37 cellular contexts compared by ENCODE assay signal in the genomic region with DNA sequence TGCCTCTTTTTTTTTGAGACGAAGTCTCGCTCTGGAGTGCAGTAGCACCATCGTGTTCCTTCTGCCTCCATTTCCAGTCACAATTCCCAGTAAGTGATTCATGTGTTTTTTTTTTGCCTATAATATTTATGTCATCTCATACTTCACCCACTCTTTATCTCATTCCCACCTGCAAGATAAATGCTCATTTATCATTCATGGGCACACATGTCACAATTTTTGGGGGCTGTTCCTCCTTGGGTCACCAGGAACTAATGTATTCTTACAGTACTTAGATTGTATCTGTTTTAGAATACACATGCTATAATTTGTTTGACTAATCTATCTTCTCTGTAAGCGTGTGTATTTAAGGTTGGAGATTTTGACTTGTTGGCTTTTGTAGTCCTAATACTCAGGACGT.
"Had no signal": no experiment of that assay in that cellular context is flagged by ENCODE, and none has a peak within 500 bp of the region (broad histone marks: within the 10 kb centered on the region; RNA-seq: fewer than 3 reads in every experiment).

No MANE protein-coding gene starts in this region.

- H3K36me3 ChIP-seq: ascending aorta, cardiac muscle cell had no signal

- H3K27ac Mint-ChIP-seq: activated CD4-positive, alpha-beta memory T cell treated with anti-CD3 and anti-CD28 coated beads for 36 hours; activated CD4-positive, alpha-beta T cell treated with anti-CD3 and anti-CD28 coated beads, Interleukin-2, amount 10 ng/mL, durations not matched to agents 24 days and 14 days; activated CD8-positive, alpha-beta T cell treated with anti-CD3 and anti-CD28 coated beads for 36 hours; activated naive CD4-positive, alpha-beta T cell treated with anti-CD3 and anti-CD28 coated beads for 36 hours; activated naive CD4-positive, alpha-beta T cell treated with anti-CD3 and anti-CD28 coated beads, Interleukin-2, amount 50 U/mL, for 72 hours; activated naive CD8-positive, alpha-beta T cell treated with anti-CD3 and anti-CD28 coated beads for 36 hours; activated T-cell treated with anti-CD3 and anti-CD28 coated beads, Interleukin-2, amount 50 U/mL, for 72 hours; activated T-helper 1 cell treated with anti-CD3 and anti-CD28 coated beads, Interleukin-12 subunit alpha, Interleukin-12 subunit beta, Interleukin-2, Interleukin-4 antibody, amounts not matched to agents 30 ng/mL and 10 ng/mL and 1 ng/mL, durations not matched to agents 14 hours and 24 hours and 36 hours; activated T-helper 17 cell treated with anti-CD3 and anti-CD28 coated beads, Interleukin-2, amount 50 U/mL, for 72 hours; brain; T-helper 1 cell treated with Interleukin-12 subunit alpha and Interleukin-12 subunit beta and Interleukin-4 antibody, amounts not matched to agents 30 μg/mL and 1 μg/mL, for 36 hours; T-helper 2 cell treated with Interferon-gamma antibody and Interleukin-4, amounts not matched to agents 5 μg/mL and 100 μg/mL, for 36 hours had no signal

- H3K27me3 ChIP-seq: ascending aorta, cardiac muscle cell had no signal

- H3K27me3 Mint-ChIP-seq: activated CD4-positive, alpha-beta memory T cell treated with anti-CD3 and anti-CD28 coated beads for 36 hours; activated CD8-positive, alpha-beta T cell treated with anti-CD3 and anti-CD28 coated beads for 36 hours; activated naive CD8-positive, alpha-beta T cell treated with anti-CD3 and anti-CD28 coated beads for 36 hours; activated T-helper 17 cell treated with anti-CD3 and anti-CD28 coated beads, Interleukin-2, amount 50 U/mL, for 72 hours; brain; central memory CD8-positive, alpha-beta T cell had no signal

- H3K27ac ChIP-seq: ascending aorta, cardiac muscle cell, VCaP had no signal

- FAIRE-seq: bronchial epithelial cell had no signal

- H3K9me3 Mint-ChIP-seq: activated CD4-positive, alpha-beta memory T cell treated with anti-CD3 and anti-CD28 coated beads for 36 hours; activated CD4-positive, alpha-beta T cell treated with anti-CD3 and anti-CD28 coated beads, Interleukin-2, amount 10 ng/mL, durations not matched to agents 24 days and 14 days; activated CD8-positive, alpha-beta T cell treated with anti-CD3 and anti-CD28 coated beads for 36 hours; activated naive CD4-positive, alpha-beta T cell treated with anti-CD3 and anti-CD28 coated beads for 36 hours; activated naive CD4-positive, alpha-beta T cell treated with anti-CD3 and anti-CD28 coated beads, Interleukin-2, amount 50 U/mL, for 72 hours; activated naive CD8-positive, alpha-beta T cell treated with anti-CD3 and anti-CD28 coated beads for 36 hours; activated T-cell treated with anti-CD3 and anti-CD28 coated beads, Interleukin-2, amount 50 U/mL, for 4 hours; activated T-cell treated with anti-CD3 and anti-CD28 coated beads, Interleukin-2, amount 50 U/mL, for 72 hours; activated T-helper 1 cell treated with anti-CD3 and anti-CD28 coated beads, Interleukin-12 subunit alpha, Interleukin-12 subunit beta, Interleukin-2, Interleukin-4 antibody, amounts not matched to agents 30 ng/mL and 10 ng/mL and 1 ng/mL, durations not matched to agents 14 hours and 24 hours and 36 hours; activated T-helper 17 cell treated with anti-CD3 and anti-CD28 coated beads, Interleukin-2, amount 50 U/mL, for 72 hours; brain; central memory CD8-positive, alpha-beta T cell; T-helper 1 cell treated with Interleukin-12 subunit alpha and Interleukin-12 subunit beta and Interleukin-4 antibody, amounts not matched to agents 30 μg/mL and 1 μg/mL, for 36 hours; T-helper 2 cell treated with Interferon-gamma antibody and Interleukin-4, amounts not matched to agents 5 μg/mL and 100 μg/mL, for 36 hours had no signal

- H3K4me3 ChIP-seq: ascending aorta, cardiac muscle cell had no signal

- ATAC-seq: activated CD4-positive, CD25-positive, alpha-beta regulatory T cell treated with anti-CD3 and anti-CD28 coated beads, Interleukin-2, amount 50 U/mL, for 24 hours; activated CD8-positive, alpha-beta T cell treated with anti-CD3 and anti-CD28 coated beads for 36 hours; activated naive CD4-positive, alpha-beta T cell treated with anti-CD3 and anti-CD28 coated beads, Interleukin-2, amount 50 U/mL, for 72 hours; activated T-cell treated with anti-CD3 and anti-CD28 coated beads, Interleukin-2, amount 50 U/mL, for 4 hours; activated T-cell treated with anti-CD3 and anti-CD28 coated beads, Interleukin-2, amount 50 U/mL, for 72 hours; activated T-helper 17 cell treated with anti-CD3 and anti-CD28 coated beads, Interleukin-2, amount 50 U/mL, for 72 hours had no signal

- H3K4me3 Mint-ChIP-seq: activated CD4-positive, alpha-beta memory T cell treated with anti-CD3 and anti-CD28 coated beads for 36 hours; activated CD4-positive, alpha-beta T cell treated with anti-CD3 and anti-CD28 coated beads, Interleukin-2, amount 10 ng/mL, durations not matched to agents 24 days and 14 days; activated CD8-positive, alpha-beta T cell treated with anti-CD3 and anti-CD28 coated beads for 36 hours; activated naive CD4-positive, alpha-beta T cell treated with anti-CD3 and anti-CD28 coated beads for 36 hours; activated naive CD8-positive, alpha-beta T cell treated with anti-CD3 and anti-CD28 coated beads for 36 hours; activated T-cell treated with anti-CD3 and anti-CD28 coated beads, Interleukin-2, amount 50 U/mL, for 4 hours; activated T-cell treated with anti-CD3 and anti-CD28 coated beads, Interleukin-2, amount 50 U/mL, for 72 hours; activated T-helper 1 cell treated with anti-CD3 and anti-CD28 coated beads, Interleukin-12 subunit alpha, Interleukin-12 subunit beta, Interleukin-2, Interleukin-4 antibody, amounts not matched to agents 30 ng/mL and 10 ng/mL and 1 ng/mL, durations not matched to agents 14 hours and 24 hours and 36 hours; activated T-helper 17 cell treated with anti-CD3 and anti-CD28 coated beads, Interleukin-2, amount 50 U/mL, for 72 hours; brain; central memory CD8-positive, alpha-beta T cell; T-helper 1 cell treated with Interleukin-12 subunit alpha and Interleukin-12 subunit beta and Interleukin-4 antibody, amounts not matched to agents 30 μg/mL and 1 μg/mL, for 36 hours; T-helper 2 cell treated with Interferon-gamma antibody and Interleukin-4, amounts not matched to agents 5 μg/mL and 100 μg/mL, for 36 hours had no signal

- H3K4me1 ChIP-seq: ascending aorta had no signal

- DNase-seq: activated CD4-positive, alpha-beta memory T cell treated with anti-CD3 and anti-CD28 coated beads for 36 hours; activated CD4-positive, alpha-beta T cell treated with anti-CD3 and anti-CD28 coated beads for 1 hour; activated CD4-positive, alpha-beta T cell treated with anti-CD3 and anti-CD28 coated beads for 4 hours; activated CD4-positive, alpha-beta T cell treated with anti-CD3 and anti-CD28 coated beads, Interleukin-2, amount 10 ng/mL, durations not matched to agents 24 days and 14 days; activated CD4-positive, alpha-beta T cell treated with anti-CD3 and anti-CD28 coated beads, Interleukin-2, amount 50 U/mL, for 1 hour; activated CD4-positive, alpha-beta T cell treated with anti-CD3 and anti-CD28 coated beads, Interleukin-2, amount 50 U/mL, for 4 hours; activated CD4-positive, CD25-positive, alpha-beta regulatory T cell; activated CD8-positive, alpha-beta memory T cell treated with anti-CD3 and anti-CD28 coated beads, Interleukin-2, amount 50 U/mL, for 4 hours; activated CD8-positive, alpha-beta T cell treated with anti-CD3 and anti-CD28 coated beads for 36 hours; activated effector memory CD4-positive, alpha-beta T cell treated with anti-CD3 and anti-CD28 coated beads, Interleukin-2, amount 50 U/mL, for 16 hours; activated gamma-delta T cell treated with Interleukin-2 at 50 U/mL for 16 hours; activated naive CD4-positive, alpha-beta T cell; activated naive CD4-positive, alpha-beta T cell treated with anti-CD3 and anti-CD28 coated beads for 36 hours; activated naive CD4-positive, alpha-beta T cell treated with anti-CD3 and anti-CD28 coated beads, Interleukin-2, amount 50 U/mL, for 16 hours; activated naive CD8-positive, alpha-beta T cell treated with anti-CD3 and anti-CD28 coated beads for 36 hours; activated T-cell treated with anti-CD3 and anti-CD28 coated beads for 4 hours; activated T-cell treated with anti-CD3 and anti-CD28 coated beads, Interleukin-2, amount 50 U/mL, for 1 hour; activated T-cell treated with anti-CD3 and anti-CD28 coated beads, Interleukin-2, amount 50 U/mL, for 4 hours; activated T-cell treated with anti-CD3 and anti-CD28 coated beads, Interleukin-2, amount 50 U/mL, for 72 hours; amygdala; anterior cingulate cortex; caudate nucleus; cerebellar nuclear complex; T-helper 2 cell; T-helper 9 cell had no signal

- H3K4me1 Mint-ChIP-seq: activated T-helper 17 cell treated with anti-CD3 and anti-CD28 coated beads, Interleukin-2, amount 50 U/mL, for 72 hours; brain; central memory CD8-positive, alpha-beta T cell had no signal

- H3K36me3 Mint-ChIP-seq: activated CD4-positive, alpha-beta memory T cell treated with anti-CD3 and anti-CD28 coated beads for 36 hours; activated naive CD4-positive, alpha-beta T cell treated with anti-CD3 and anti-CD28 coated beads, Interleukin-2, amount 50 U/mL, for 72 hours had no signal

- H3K9me3 ChIP-seq: ascending aorta had no signal
